20 cellular contexts compared by ENCODE assay signal in the genomic region with DNA sequence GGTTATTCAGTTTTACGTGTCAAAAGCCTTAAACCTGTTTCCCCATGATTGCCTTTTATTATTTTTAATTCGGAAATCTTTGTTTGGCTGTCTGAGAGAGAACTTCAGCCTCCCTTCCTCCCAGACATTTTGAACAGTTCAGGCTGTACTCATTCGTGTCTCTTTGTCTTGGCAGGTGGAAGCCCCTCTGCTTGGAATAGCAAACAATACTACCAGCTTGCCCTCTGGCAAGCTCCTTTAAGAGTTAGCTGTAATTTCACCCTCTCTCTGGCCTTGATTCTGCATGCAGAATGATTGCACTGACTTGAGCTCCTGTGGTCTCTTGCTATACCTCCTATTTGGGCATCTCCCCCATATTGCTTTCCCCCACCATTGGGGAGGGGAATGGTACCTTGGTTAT.
"Had no signal": no experiment of that assay in that cellular context is flagged by ENCODE, and none has a peak within 500 bp of the region (broad histone marks: within the 10 kb centered on the region; RNA-seq: fewer than 3 reads in every experiment).

No MANE protein-coding gene starts in this region.

- H3K4me3 ChIP-seq: colonic mucosa, esophagus squamous epithelium, hepatocyte, psoas muscle, right lobe of liver, suprapubic skin, tibial nerve had no signal

- DNase-seq: colonic mucosa; dermis blood vessel endothelial cell; esophagus squamous epithelium; foreskin fibroblast; head of caudate nucleus; kidney; left colon; naive thymus-derived CD4-positive, alpha-beta T cell; nephron progenitor cell; psoas muscle; retina; right lobe of liver; stimulated activated CD4-positive, alpha-beta T cell treated with anti-CD3 and anti-CD28 coated beads, Interleukin-4, amount 100 ng/mL, for 1 hour; stimulated activated CD8-positive, alpha-beta memory T cell treated with anti-CD3 and anti-CD28 coated beads, Interleukin-4, amount 100 ng/mL, for 48 hours; stimulated activated naive CD8-positive, alpha-beta T cell treated with anti-CD3 and anti-CD28 coated beads, Interleukin-15, Interleukin-2, amounts not matched to agents 100 U/mL and 50 U/mL, for 24 hours had no signal

- H3K36me3 ChIP-seq: colonic mucosa, esophagus squamous epithelium, right lobe of liver, suprapubic skin, tibial nerve had no signal

- H3K36me3 Mint-ChIP-seq: stimulated activated effector memory CD8-positive, alpha-beta T cell treated with anti-CD3 and anti-CD28 coated beads, Interleukin-12 subunit alpha, Interleukin-12 subunit beta, amount 100 ng/mL, for 72 hours had no signal

- ATAC-seq: stimulated activated effector memory CD8-positive, alpha-beta T cell treated with anti-CD3 and anti-CD28 coated beads, Interleukin-12 subunit alpha, Interleukin-12 subunit beta, amount 100 ng/mL, for 72 hours had no signal

- H3K4me1 ChIP-seq: parathyroid adenoma, right lobe of liver had no signal

- H3K9ac ChIP-seq: parathyroid adenoma had no signal

- H3K4me3 Mint-ChIP-seq: nephron progenitor cell; stimulated activated effector memory CD8-positive, alpha-beta T cell treated with anti-CD3 and anti-CD28 coated beads, Interleukin-12 subunit alpha, Interleukin-12 subunit beta, amount 100 ng/mL, for 72 hours had no signal

- H3K27me3 ChIP-seq: colonic mucosa, esophagus squamous epithelium, hepatocyte, right lobe of liver, suprapubic skin, tibial nerve had no signal

- H3K9me3 Mint-ChIP-seq: nephron progenitor cell; stimulated activated effector memory CD8-positive, alpha-beta T cell treated with anti-CD3 and anti-CD28 coated beads, Interleukin-12 subunit alpha, Interleukin-12 subunit beta, amount 100 ng/mL, for 72 hours had no signal

- H3K27ac ChIP-seq: colonic mucosa, esophagus squamous epithelium, hepatocyte, parathyroid adenoma, psoas muscle, right lobe of liver, suprapubic skin, tibial nerve had no signal

- H3K9me3 ChIP-seq: colonic mucosa, esophagus squamous epithelium, psoas muscle, right lobe of liver, suprapubic skin, tibial nerve had no signal

- H3K4me2 ChIP-seq: hepatocyte had no signal

- H3K27ac Mint-ChIP-seq: stimulated activated effector memory CD8-positive, alpha-beta T cell treated with anti-CD3 and anti-CD28 coated beads, Interleukin-12 subunit alpha, Interleukin-12 subunit beta, amount 100 ng/mL, for 72 hours had no signal

- H2AFZ ChIP-seq: hepatocyte, parathyroid adenoma had no signal
